Comparison of ENCODE assay signal across 27 cellular contexts in the genomic region with DNA sequence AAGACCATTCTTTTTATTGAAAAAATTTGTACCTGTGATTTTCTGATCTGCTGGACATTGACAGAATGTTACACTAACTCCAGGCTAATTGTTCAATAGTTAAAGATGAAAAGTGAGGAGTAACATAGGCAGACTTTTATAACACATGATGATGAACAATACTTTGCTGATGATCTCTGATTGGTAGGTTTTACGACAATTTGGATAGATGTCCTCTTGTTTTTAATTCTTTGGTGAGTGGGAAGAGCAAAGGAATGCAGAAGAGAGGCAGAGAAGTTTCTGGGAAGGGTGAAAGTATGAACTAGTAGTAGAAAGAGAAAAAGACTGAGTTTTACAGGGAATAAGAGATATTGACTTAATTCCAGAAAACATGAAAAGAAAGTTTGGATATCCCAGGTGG.
"Had no signal": no experiment of that assay in that cellular context is flagged by ENCODE, and none has a peak within 500 bp of the region (broad histone marks: within the 10 kb centered on the region; RNA-seq: fewer than 3 reads in every experiment).

No MANE protein-coding gene starts in this region.

- H3K27ac Mint-ChIP-seq: activated CD4-positive, alpha-beta memory T cell treated with anti-CD3 and anti-CD28 coated beads for 36 hours; activated CD4-positive, alpha-beta T cell treated with anti-CD3 and anti-CD28 coated beads for 36 hours; activated CD4-positive, alpha-beta T cell treated with anti-CD3 and anti-CD28 coated beads, Interleukin-2, amount 10 ng/mL, durations not matched to agents 24 days and 14 days; activated naive CD8-positive, alpha-beta T cell; activated T-cell treated with anti-CD3 and anti-CD28 coated beads, Interleukin-2, amount 50 U/mL, for 24 hours; activated T-cell treated with anti-CD3 and anti-CD28 coated beads, Interleukin-2, amount 50 U/mL, for 72 hours had no signal

- H3K27me3 Mint-ChIP-seq: activated CD4-positive, alpha-beta memory T cell treated with anti-CD3 and anti-CD28 coated beads for 36 hours; activated CD4-positive, alpha-beta T cell treated with anti-CD3 and anti-CD28 coated beads, Interleukin-2, amount 10 ng/mL, durations not matched to agents 24 days and 14 days; activated T-cell treated with anti-CD3 and anti-CD28 coated beads, Interleukin-2, amount 50 U/mL, for 24 hours had no signal

- H3K27me3 ChIP-seq: colonic mucosa, esophagus muscularis mucosa, heart left ventricle had no signal

- H3K9me3 ChIP-seq: colonic mucosa, esophagus muscularis mucosa, heart left ventricle had no signal

- H3K4me3 Mint-ChIP-seq: activated CD4-positive, alpha-beta memory T cell treated with anti-CD3 and anti-CD28 coated beads for 36 hours; activated CD4-positive, alpha-beta T cell treated with anti-CD3 and anti-CD28 coated beads for 36 hours; activated CD4-positive, alpha-beta T cell treated with anti-CD3 and anti-CD28 coated beads, Interleukin-2, amount 10 ng/mL, durations not matched to agents 24 days and 14 days; activated naive CD8-positive, alpha-beta T cell; activated T-cell treated with anti-CD3 and anti-CD28 coated beads, Interleukin-2, amount 50 U/mL, for 24 hours; activated T-cell treated with anti-CD3 and anti-CD28 coated beads, Interleukin-2, amount 50 U/mL, for 72 hours had no signal

- H3K27ac ChIP-seq: colonic mucosa, esophagus muscularis mucosa, heart left ventricle had no signal

- H3K36me3 ChIP-seq: colonic mucosa, esophagus muscularis mucosa, heart left ventricle had no signal

- H3K36me3 Mint-ChIP-seq: activated CD4-positive, alpha-beta memory T cell treated with anti-CD3 and anti-CD28 coated beads for 36 hours; activated naive CD8-positive, alpha-beta T cell had no signal

- H3K4me1 Mint-ChIP-seq: activated CD4-positive, alpha-beta T cell treated with anti-CD3 and anti-CD28 coated beads for 36 hours; activated CD4-positive, alpha-beta T cell treated with anti-CD3 and anti-CD28 coated beads, Interleukin-2, amount 10 ng/mL, durations not matched to agents 24 days and 14 days had no signal

- H3K9me3 Mint-ChIP-seq: activated CD4-positive, alpha-beta memory T cell treated with anti-CD3 and anti-CD28 coated beads for 36 hours; activated CD4-positive, alpha-beta T cell treated with anti-CD3 and anti-CD28 coated beads, Interleukin-2, amount 10 ng/mL, durations not matched to agents 24 days and 14 days; activated T-cell treated with anti-CD3 and anti-CD28 coated beads, Interleukin-2, amount 50 U/mL, for 24 hours; activated T-cell treated with anti-CD3 and anti-CD28 coated beads, Interleukin-2, amount 50 U/mL, for 72 hours had no signal

- H3K4me1 ChIP-seq: colonic mucosa, heart left ventricle had no signal

- DNase-seq: activated CD4-positive, alpha-beta memory T cell treated with anti-CD3 and anti-CD28 coated beads for 36 hours; activated CD4-positive, alpha-beta T cell treated with anti-CD3 and anti-CD28 coated beads for 36 hours; activated CD4-positive, alpha-beta T cell treated with anti-CD3 and anti-CD28 coated beads, Interleukin-2, amount 10 ng/mL, durations not matched to agents 24 days and 14 days; activated CD4-positive, CD25-positive, alpha-beta regulatory T cell; activated CD4-positive, CD25-positive, alpha-beta regulatory T cell treated with anti-CD3 and anti-CD28 coated beads, Interleukin-2, amount 50 U/mL, for 72 hours; activated CD8-positive, alpha-beta memory T cell treated with anti-CD3 and anti-CD28 coated beads, Interleukin-2, amount 50 U/mL, for 48 hours; activated gamma-delta T cell; activated naive CD4-positive, alpha-beta T cell treated with anti-CD3 and anti-CD28 coated beads, Interleukin-2, amount 50 U/mL, for 16 hours; activated naive CD4-positive, alpha-beta T cell treated with Interleukin-2 at 50 U/mL for 16 hours; activated T-cell treated with anti-CD3 and anti-CD28 coated beads for 4 hours; activated T-cell treated with anti-CD3 and anti-CD28 coated beads, Interleukin-2, amount 50 U/mL, for 24 hours; activated T-cell treated with anti-CD3 and anti-CD28 coated beads, Interleukin-2, amount 50 U/mL, for 72 hours; amniotic stem cell; anterior cingulate cortex; caudate nucleus; cerebellar nuclear complex; colonic mucosa; effector CD8-positive, alpha-beta T cell; erythroblast; foreskin fibroblast; glutamatergic neuron; heart left ventricle; T-helper 2 cell had no signal

- ATAC-seq: activated CD4-positive, alpha-beta T cell treated with anti-CD3 and anti-CD28 coated beads for 36 hours; activated T-cell treated with anti-CD3 and anti-CD28 coated beads, Interleukin-2, amount 50 U/mL, for 72 hours; heart left ventricle had no signal

- FAIRE-seq: astrocyte, frontal cortex had no signal

- H3K4me3 ChIP-seq: colonic mucosa, esophagus muscularis mucosa, heart left ventricle had no signal
